16 cellular contexts compared by ENCODE assay signal in genomic region chr15:59999558-60000112, GRCh38. TPM values are rescaled to one million over a fixed set of nuclear protein-coding genes. Genes with fewer than 3 reads are reported as not detected.
DNase-seq lines count a peak whose midpoint lies in the region; ATAC-seq and TF ChIP-seq lines count a peak whose summit lies in the region.
"Had no signal": no experiment of that assay in that cellular context is flagged by ENCODE, and none has a peak within 500 bp of the region (broad histone marks: within the 10 kb centered on the region; RNA-seq: fewer than 3 reads in every experiment).

No MANE protein-coding gene starts in this region.

- peaks cover 99% of the 10 kb centered on the region for H3K27me3 ChIP-seq in osteoblast (ENCODE audit: insufficient read depth, low read length)

- no peak for ATAC-seq in activated CD8-positive, alpha-beta memory T cell treated with anti-CD3 and anti-CD28 coated beads, Interleukin-2, amount 10 ng/mL, durations not matched to agents 7 days and 5 days
- ATAC-seq in GM19452 (IDR thresholded peaks at IDR 0.05; ENCODE audit: unreplicated experiment), result no peak
- ATAC-seq in GM18520 (IDR thresholded peaks at IDR 0.05; ENCODE audit: unreplicated experiment), result no peak
- ATAC-seq: stimulated activated effector memory CD8-positive, alpha-beta T cell treated with anti-CD3 and anti-CD28 coated beads, Interleukin-12 subunit alpha, Interleukin-12 subunit beta, amount 100 ng/mL, for 72 hours had no signal

- peak overlapping the region; percentile 58 for H3K27ac Mint-ChIP-seq in activated CD8-positive, alpha-beta memory T cell treated with anti-CD3 and anti-CD28 coated beads, Interleukin-2, amount 10 ng/mL, durations not matched to agents 7 days and 5 days
- H3K27ac Mint-ChIP-seq in glutamatergic neuron (ENCODE audit: unreplicated experiment), result no peak overlapping the region
- H3K27ac Mint-ChIP-seq: stimulated activated effector memory CD8-positive, alpha-beta T cell treated with anti-CD3 and anti-CD28 coated beads, Interleukin-12 subunit alpha, Interleukin-12 subunit beta, amount 100 ng/mL, for 72 hours had no signal

- H3K9me3 Mint-ChIP-seq in activated CD8-positive, alpha-beta memory T cell treated with anti-CD3 and anti-CD28 coated beads, Interleukin-2, amount 10 ng/mL, durations not matched to agents 7 days and 5 days (ENCODE audit: low read depth), result no peaks in the 10 kb centered on the region
- H3K9me3 Mint-ChIP-seq in glutamatergic neuron (ENCODE audit: unreplicated experiment), result peaks cover 6% of the 10 kb centered on the region

- H3K27me3 Mint-ChIP-seq in activated CD8-positive, alpha-beta memory T cell treated with anti-CD3 and anti-CD28 coated beads, Interleukin-2, amount 10 ng/mL, durations not matched to agents 7 days and 5 days, result peaks cover 90% of the 10 kb centered on the region
- H3K27me3 Mint-ChIP-seq in glutamatergic neuron (ENCODE audit: unreplicated experiment), result peaks cover 44% of the 10 kb centered on the region

- CTCF ChIA-PET in activated CD8-positive, alpha-beta memory T cell treated with anti-CD3 and anti-CD28 coated beads, Interleukin-2, amount 10 ng/mL, durations not matched to agents 7 days and 5 days (lab: Charles Lee), result interaction anchor here (0.7 to 4.9 kb wide), 3 partner anchors 82 to 311 kb away, joined by 3 to 61 read pairs (median 5); partner anchors contain the start of gene BNIP2

- no peak overlapping the region for H3K4me3 ChIP-seq in osteoblast (ENCODE audit: insufficient read depth, low read length)
- H3K4me3 ChIP-seq: ovary, upper lobe of left lung had no signal

- peaks cover 17% of the 10 kb centered on the region for H3K36me3 Mint-ChIP-seq in activated CD8-positive, alpha-beta memory T cell treated with anti-CD3 and anti-CD28 coated beads, Interleukin-2, amount 10 ng/mL, durations not matched to agents 7 days and 5 days
- no peaks in the 10 kb centered on the region for H3K36me3 Mint-ChIP-seq in glutamatergic neuron (ENCODE audit: unreplicated experiment)

- H2AFZ ChIP-seq in osteoblast (ENCODE audit: low read length), result no peak overlapping the region

- no peaks in the 10 kb centered on the region for H3K9me3 ChIP-seq in osteoblast (ENCODE audit: low read depth, low read length)
- H3K9me3 ChIP-seq: ovary, upper lobe of left lung had no signal

- H3K4me1 Mint-ChIP-seq in activated CD8-positive, alpha-beta memory T cell treated with anti-CD3 and anti-CD28 coated beads, Interleukin-2, amount 10 ng/mL, durations not matched to agents 7 days and 5 days, result peaks cover 81% of the 10 kb centered on the region
- peaks cover 9% of the 10 kb centered on the region for H3K4me1 Mint-ChIP-seq in glutamatergic neuron (ENCODE audit: low read depth, unreplicated experiment)

- no peaks in the 10 kb centered on the region for H4K20me1 ChIP-seq in osteoblast (ENCODE audit: insufficient read depth, low read length)

- no peak for DNase-seq in activated CD8-positive, alpha-beta memory T cell treated with anti-CD3 and anti-CD28 coated beads, Interleukin-2, amount 10 ng/mL, durations not matched to agents 7 days and 5 days
- no peak for DNase-seq in activated CD8-positive, alpha-beta memory T cell treated with anti-CD3 and anti-CD28 coated beads, Interleukin-2, amount 50 U/mL, for 48 hours
- DNase-seq in NCI-H1417 treated with DMSO at 0.1 percent for 48 hours (lab: John Stamatoyannopoulos, UW) (peak; percentile 48), glutamatergic neuron (no peak), osteoblast (ENCODE audit: insufficient read length, low spot score, missing footprints) (peak; percentile 32), foreskin melanocyte (no peak)
- DNase-seq: caudate nucleus, HCEC 1CT, NCI-H2171 treated with DMSO at 0.1 percent for 48 hours, ovary had no signal

- no peak overlapping the region for H3K4me2 ChIP-seq in osteoblast (ENCODE audit: insufficient read depth, low read length)

- no peaks in the 10 kb centered on the region for H3K79me2 ChIP-seq in osteoblast (ENCODE audit: insufficient read depth, low read length)

- TF ChIP-seq CTCF in glutamatergic neuron (IDR thresholded peaks at IDR 0.05; ENCODE audit: partially characterized antibody, unreplicated experiment) (no peak), osteoblast (IDR thresholded peaks at IDR 0.05; ENCODE audit: extremely low read depth, low read depth, low read length) (no peak)

- H3K4me1 ChIP-seq in osteoblast (ENCODE audit: insufficient read depth, low read length), result no peaks in the 10 kb centered on the region

- H3K36me3 ChIP-seq in osteoblast (ENCODE audit: insufficient read depth, low read length), result no peaks in the 10 kb centered on the region
- H3K36me3 ChIP-seq: ovary, upper lobe of left lung had no signal

- H3K27ac ChIP-seq in osteoblast (ENCODE audit: low read depth, low read length), result no peak overlapping the region
- H3K27ac ChIP-seq: ovary, upper lobe of left lung had no signal

- peak overlapping the region; percentile 7 for H3K4me3 Mint-ChIP-seq in activated CD8-positive, alpha-beta memory T cell treated with anti-CD3 and anti-CD28 coated beads, Interleukin-2, amount 10 ng/mL, durations not matched to agents 7 days and 5 days
- peak overlapping the region; percentile 36 for H3K4me3 Mint-ChIP-seq in glutamatergic neuron (ENCODE audit: unreplicated experiment)
- H3K4me3 Mint-ChIP-seq: activated naive CD8-positive, alpha-beta T cell; stimulated activated effector memory CD8-positive, alpha-beta T cell treated with anti-CD3 and anti-CD28 coated beads, Interleukin-12 subunit alpha, Interleukin-12 subunit beta, amount 100 ng/mL, for 72 hours had no signal

RNA-seq across cellular contexts. Expression of gene FOXB1, which starts 4.5 kb away (rescaled TPM):
- 1 to 10 TPM; 1.2 to 2.8 TPM for total RNA-seq in activated CD8-positive, alpha-beta memory T cell treated with anti-CD3 and anti-CD28 coated beads, Interleukin-2, amount 10 ng/mL, durations not matched to agents 7 days and 5 days
- total RNA-seq in glutamatergic neuron (ENCODE audit: unreplicated experiment), result not detected
- total RNA-seq in osteoblast, result not detected in 2 replicates
- total RNA-seq: fibroblast of villous mesenchyme, upper lobe of left lung had no signal

Comparison
In these comparisons a context has a peak if more than half of its experiments do, and no peak if none do; other contexts are left out.
1. DNase-seq: peak in NCI-H1417 treated with DMSO at 0.1 percent for 48 hours (single experiment) and osteoblast (single experiment); none in activated CD8-positive, alpha-beta memory T cell treated with anti-CD3 and anti-CD28 coated beads, Interleukin-2, amount 10 ng/mL, durations not matched to agents 7 days and 5 days (single experiment), activated CD8-positive, alpha-beta memory T cell treated with anti-CD3 and anti-CD28 coated beads, Interleukin-2, amount 50 U/mL, for 48 hours (single experiment), glutamatergic neuron (single experiment) and foreskin melanocyte (single experiment).